9 cellular contexts compared by ENCODE assay signal in the genomic region with DNA sequence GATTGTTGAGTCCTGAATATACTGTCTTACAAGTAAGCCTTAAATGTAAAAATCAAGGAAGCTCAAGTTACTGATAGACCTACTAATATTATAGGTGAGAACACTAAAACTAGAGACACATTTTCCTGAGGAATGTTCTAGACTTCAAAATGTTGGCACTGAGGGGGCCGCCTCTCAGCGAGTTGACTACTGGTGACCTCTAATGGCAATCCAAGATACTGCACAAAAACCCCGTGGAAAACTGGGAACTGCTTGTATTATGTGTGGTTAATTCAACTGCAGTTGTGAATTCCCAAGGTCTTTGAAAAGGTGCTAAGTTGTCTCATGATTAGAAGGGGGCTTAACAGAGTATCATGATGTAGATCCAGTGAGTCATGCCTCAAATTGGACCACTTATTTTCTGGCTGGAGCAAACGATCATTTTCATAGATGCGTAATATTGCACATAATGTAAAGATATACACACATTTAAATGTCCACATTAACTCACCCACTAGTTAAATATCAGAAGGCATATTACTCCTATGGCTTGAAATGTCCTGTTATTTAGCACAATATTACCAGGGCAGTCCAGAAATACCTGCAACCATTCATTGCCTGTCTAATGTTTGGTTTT.
DNase-seq lines count a peak whose midpoint lies in the region; ATAC-seq and TF ChIP-seq lines count a peak whose summit lies in the region.
"Had no signal": no experiment of that assay in that cellular context is flagged by ENCODE, and none has a peak within 500 bp of the region (broad histone marks: within the 10 kb centered on the region; RNA-seq: fewer than 3 reads in every experiment).

No MANE protein-coding gene starts in this region.

- no peaks in the 10 kb centered on the region for H3K4me1 Mint-ChIP-seq in Caco-2 (ENCODE audit: low read depth, unreplicated experiment)
- no peaks in the 10 kb centered on the region for H3K4me1 Mint-ChIP-seq in immature natural killer cell
- H3K4me1 Mint-ChIP-seq: activated B cell treated with CpG ODN at 0.5 μM for 24 hours had no signal

- H3K36me3 ChIP-seq in Caco-2 (ENCODE audit: control insufficient read depth, insufficient read depth, low read length) = no peaks in the 10 kb centered on the region
- H3K36me3 ChIP-seq in adipocyte (ENCODE audit: control insufficient read depth, insufficient read depth, low read length, severe bottlenecking) = no peaks in the 10 kb centered on the region
- H3K36me3 ChIP-seq in right lobe of liver = no peaks in the 10 kb centered on the region

- DNase-seq in Caco-2 (peak in 1 of 2 experiments; percentile 28), HL-60 (ENCODE audit: low read depth in 1 of 2, low spot score in 1 of 2) (no peak), adipocyte (ENCODE audit: low read depth) (peak; percentile 1), right lobe of liver (no peak), ecto neural progenitor cell (ENCODE audit: low spot score) (no peak), immature natural killer cell (no peak), NCI-H446 treated with DMSO at 0.1 percent for 48 hours (lab: John Stamatoyannopoulos, UW) (no peak)
- no peak for DNase-seq in NK-92 treated with Interleukin-12 subunit alpha and Interleukin-12 subunit beta, amount 100 ng/mL, for 24 hours (lab: John Stamatoyannopoulos, UW)
- DNase-seq: activated B cell treated with CpG ODN at 0.5 μM for 24 hours had no signal

- H3K9me3 Mint-ChIP-seq in Caco-2 (ENCODE audit: unreplicated experiment) (no peaks in the 10 kb centered on the region), immature natural killer cell (peaks cover 0 to 6% (median 3%) of the 10 kb centered on the region in 6 donors)
- H3K9me3 Mint-ChIP-seq: activated B cell treated with CpG ODN at 0.5 μM for 24 hours had no signal

- H3K27me3 Mint-ChIP-seq in Caco-2 (ENCODE audit: insufficient read depth, unreplicated experiment) = peaks cover 28% of the 10 kb centered on the region
- peaks cover 0 to 2% (median 2%) of the 10 kb centered on the region in 3 donors for H3K27me3 Mint-ChIP-seq in immature natural killer cell (ENCODE audit: low read depth in 3 of 3)
- H3K27me3 Mint-ChIP-seq: activated B cell treated with CpG ODN at 0.5 μM for 24 hours had no signal

- H3K27ac ChIP-seq in HL-60 (replicated peaks) (no peak overlapping the region), right lobe of liver (no peak overlapping the region)

- no peak overlapping the region for H3K9ac ChIP-seq in adipocyte (ENCODE audit: low read length)

- no peaks in the 10 kb centered on the region for H3K9me3 ChIP-seq in Caco-2
- no peaks in the 10 kb centered on the region for H3K9me3 ChIP-seq in adipocyte (ENCODE audit: control insufficient read depth, low read length)
- H3K9me3 ChIP-seq in right lobe of liver = no peaks in the 10 kb centered on the region

- H3K27ac Mint-ChIP-seq in Caco-2 (ENCODE audit: unreplicated experiment) (no peak overlapping the region), immature natural killer cell (no peak overlapping the region)
- H3K27ac Mint-ChIP-seq: activated B cell treated with CpG ODN at 0.5 μM for 24 hours had no signal

- CTCF ChIA-PET in Caco-2 (lab: Charles Lee) = no interaction called here

- H3K4me3 Mint-ChIP-seq in Caco-2 (ENCODE audit: unreplicated experiment) (no peak overlapping the region), immature natural killer cell (no peak overlapping the region)
- H3K4me3 Mint-ChIP-seq: activated B cell treated with CpG ODN at 0.5 μM for 24 hours had no signal

- no peaks in the 10 kb centered on the region; the same call in 1 of the 2 replicates for H3K27me3 ChIP-seq in Caco-2 (replicated peaks; ENCODE audit: control insufficient read depth, insufficient read depth, low read length)
- no peaks in the 10 kb centered on the region for H3K27me3 ChIP-seq in HL-60 (ENCODE audit: insufficient read depth, poor library complexity, severe bottlenecking)
- H3K27me3 ChIP-seq in adipocyte (replicated peaks; ENCODE audit: control insufficient read depth, insufficient read depth, low read length) = peaks cover 7% of the 10 kb centered on the region
- H3K27me3 ChIP-seq in right lobe of liver = no peaks in the 10 kb centered on the region

- POLR2A ChIA-PET in Caco-2 (lab: Charles Lee) = no interaction called here

- ATAC-seq in right lobe of liver = peak in 3 of 4 donors; percentile 47 to 56 (median 49)

- intact Hi-C loops in Caco-2 (cut with micrococcal nuclease; ENCODE audit: unreplicated experiment) (no loop called here), right lobe of liver (cut with DNase I) (no loop called here)

- TF ChIP-seq CTCF in Caco-2 (IDR thresholded peaks at IDR 0.05; ENCODE audit: insufficient read depth in 1 of 2, low read depth in 1 of 2, low read length in 1 of 2, severe bottlenecking in 1 of 2, unreplicated experiment in 1 of 2) (peak; percentile 27 to 68), HL-60 (IDR thresholded peaks at IDR 0.05; ENCODE audit: insufficient read depth, low read length) (peak; percentile 11), right lobe of liver (IDR thresholded peaks at IDR 0.05) (peak; percentile 16 to 47 (median 40))

- H3K36me3 Mint-ChIP-seq in Caco-2 (ENCODE audit: insufficient read depth, unreplicated experiment) = no peaks in the 10 kb centered on the region
- H3K36me3 Mint-ChIP-seq in immature natural killer cell = no peaks in the 10 kb centered on the region

- BruUV-seq in Caco-2 (replicated peaks; lab: Mats Ljungman, UMichigan) = no TSS peak

- no peak overlapping the region for H3K4me3 ChIP-seq in Caco-2 (ENCODE audit: low read depth, low read length)
- H3K4me3 ChIP-seq in HL-60 (replicated peaks; ENCODE audit: insufficient read depth, low read length) = no peak overlapping the region
- no peak overlapping the region for H3K4me3 ChIP-seq in adipocyte (ENCODE audit: low read length)
- H3K4me3 ChIP-seq in right lobe of liver = no peak overlapping the region

- no peak for TF ChIP-seq POLR2A in right lobe of liver (IDR thresholded peaks at IDR 0.05)

- H3K4me1 ChIP-seq in Caco-2 (no peaks in the 10 kb centered on the region), adipocyte (ENCODE audit: control insufficient read depth, insufficient read depth, low read length) (peaks cover 6% of the 10 kb centered on the region), right lobe of liver (no peaks in the 10 kb centered on the region)

- 27% methylated on average over 4 of the region's 5 CpGs for WGBS in right lobe of liver (ENCODE audit: insufficient coverage, low coverage, low lambda C conversion rate, missing lambda C conversion rate)
